8 cellular contexts compared by ENCODE assay signal in the genomic region with DNA sequence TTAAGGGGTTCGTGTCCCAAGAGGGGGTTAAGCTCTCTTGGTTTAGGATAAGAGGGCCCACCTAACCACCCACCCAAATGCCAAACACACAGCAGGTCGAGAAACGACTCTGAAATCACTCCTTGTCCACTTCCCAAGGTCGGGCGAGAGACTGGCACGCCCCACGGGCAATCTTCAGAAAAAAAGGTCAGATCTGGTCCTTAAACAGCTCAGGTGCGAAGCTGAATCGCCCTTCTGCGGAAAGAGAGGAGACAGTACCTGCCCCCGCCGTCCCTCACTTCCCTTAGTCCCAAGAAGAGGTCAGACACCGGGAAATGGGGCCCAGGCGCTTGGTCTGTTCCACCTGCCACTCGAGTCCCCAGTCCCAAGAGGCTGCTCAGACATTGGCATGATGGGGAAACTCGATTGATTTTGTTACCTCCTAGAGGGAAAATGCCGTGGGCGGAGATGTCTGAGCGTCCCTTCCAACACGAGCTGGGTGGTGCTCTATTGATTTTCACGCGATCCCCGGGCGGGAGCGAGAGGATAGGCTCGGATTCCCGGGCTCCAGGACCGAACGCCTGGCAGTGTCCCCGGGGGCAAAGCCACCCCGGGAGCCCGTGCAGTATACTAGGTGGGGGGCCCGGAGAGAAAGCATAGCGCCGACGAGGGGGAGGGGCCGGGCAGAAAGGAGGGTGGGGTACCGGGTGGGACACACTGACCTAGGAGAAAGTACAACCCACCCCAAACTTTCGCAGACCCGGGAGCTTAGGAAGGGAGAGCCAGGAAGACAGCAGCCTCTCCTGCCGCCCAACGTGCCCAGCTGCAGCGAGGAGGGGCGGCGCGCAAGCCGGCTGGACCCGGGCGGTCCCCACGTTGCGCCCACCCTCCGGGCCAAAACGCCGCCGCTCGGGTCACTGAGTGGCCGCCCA. TPM values are rescaled to one million over a fixed set of nuclear protein-coding genes. Genes with fewer than 3 reads are reported as not detected.
DNase-seq lines count a peak whose midpoint lies in the region; ATAC-seq and TF ChIP-seq lines count a peak whose summit lies in the region.

No MANE protein-coding gene starts in this region.

- TF ChIP-seq CTCF in breast epithelium (IDR thresholded peaks at IDR 0.05) (no peak), thoracic aorta (IDR thresholded peaks at IDR 0.05) (no peak)

- intact Hi-C loops in breast epithelium (cut with DNase I; ENCODE audit: low total_unique reads) = no loop called here

- DNase-seq in activated CD4-positive, alpha-beta T cell treated with anti-CD3 and anti-CD28 coated beads for 48 hours = peak; percentile 6
- DNase-seq in activated CD4-positive, alpha-beta T cell treated with anti-CD3 and anti-CD28 coated beads, Interleukin-2, amount 50 U/mL, for 1 hour = no peak
- DNase-seq in NCI-H2171 treated with DMSO at 0.1 percent for 48 hours (lab: John Stamatoyannopoulos, UW) (peak; percentile 46), breast epithelium (ENCODE audit: low spot score in 2 of 2) (no peak), left kidney (ENCODE audit: low read depth, low spot score) (peak; percentile 40), thoracic aorta (ENCODE audit: low spot score) (no peak), NCI-H2196 (lab: John Stamatoyannopoulos, UW; ENCODE audit: unreplicated experiment) (no peak), NCI-H187 treated with DMSO at 0.1 percent for 48 hours (lab: John Stamatoyannopoulos, UW) (no peak)

- peak overlapping the region; percentile 75 to 87 for H3K27ac ChIP-seq in breast epithelium
- H3K27ac ChIP-seq in thoracic aorta = peak overlapping the region in 1 of 2 donors; percentile 79

- H3K9me3 ChIP-seq in breast epithelium (no peaks in the 10 kb centered on the region), thoracic aorta (no peaks in the 10 kb centered on the region)

- no peaks in the 10 kb centered on the region for H3K36me3 ChIP-seq in breast epithelium
- no peaks in the 10 kb centered on the region for H3K36me3 ChIP-seq in thoracic aorta

- ATAC-seq in thoracic aorta (ENCODE audit: insufficient number of reproducible peaks, low FRiP score, low read depth) = peak; percentile 9

- TF ChIP-seq POLR2A in breast epithelium (IDR thresholded peaks at IDR 0.05) = no peak

- H3K4me1 ChIP-seq in breast epithelium = peaks cover 0 to 5% of the 10 kb centered on the region in 2 donors
- peaks cover 15 to 20% of the 10 kb centered on the region in 2 donors for H3K4me1 ChIP-seq in thoracic aorta (ENCODE audit: control insufficient read depth in 1 of 2, low read depth in 2 of 2)

- peaks cover 0 to 8% of the 10 kb centered on the region in 2 donors for H3K27me3 ChIP-seq in breast epithelium
- H3K27me3 ChIP-seq in thoracic aorta (replicated peaks; ENCODE audit: insufficient read depth) = no peaks in the 10 kb centered on the region

- H3K4me3 ChIP-seq in breast epithelium (peak overlapping the region; percentile 55 to 90 (median 66)), thoracic aorta (peak overlapping the region; percentile 78)

RNA-seq across cellular contexts. Expression of a gene that starts 1.1 kb away (rescaled TPM):
- total RNA-seq in breast epithelium (10 to 100 TPM in 1 of 3 donors, 1 to 10 TPM in 1, under 1 TPM in 1; 0.80 to 13.5 (median 8.8) TPM), thoracic aorta (1 to 10 TPM; 1.6 to 4.7 TPM)

Comparison
In these comparisons a context has a peak if more than half of its experiments do, and no peak if none do; other contexts are left out.
1. DNase-seq: peak in activated CD4-positive, alpha-beta T cell treated with anti-CD3 and anti-CD28 coated beads for 48 hours (single experiment), NCI-H2171 treated with DMSO at 0.1 percent for 48 hours (single experiment) and left kidney (single experiment); none in activated CD4-positive, alpha-beta T cell treated with anti-CD3 and anti-CD28 coated beads, Interleukin-2, amount 50 U/mL, for 1 hour (single experiment), breast epithelium (0 of 2), thoracic aorta (single experiment), NCI-H2196 (single experiment) and NCI-H187 treated with DMSO at 0.1 percent for 48 hours (single experiment).